ENCODE assay signal across 9 cellular contexts in genomic region chr9:121637441-121638222, GRCh38. TPM values are rescaled to one million over a fixed set of nuclear protein-coding genes. Genes with fewer than 3 reads are reported as not detected.
DNase-seq lines count a peak whose midpoint lies in the region; ATAC-seq and TF ChIP-seq lines count a peak whose summit lies in the region.
"Had no signal": no experiment of that assay in that cellular context is flagged by ENCODE, and none has a peak within 500 bp of the region (broad histone marks: within the 10 kb centered on the region; RNA-seq: fewer than 3 reads in every experiment).

No MANE protein-coding gene starts in this region.

- intact Hi-C loops in psoas muscle (cut with DNase I): loop anchor here (5.0 to 10.0 kb wide), 3 partner anchors 45 to 355 kb away; no protein-coding TSS in a partner anchor

- H3K9me3 ChIP-seq in fibroblast of lung (ENCODE audit: control insufficient read depth, insufficient read depth, low read depth, low read length) (no peaks in the 10 kb centered on the region), psoas muscle (no peaks in the 10 kb centered on the region)

- no peak overlapping the region for H2AFZ ChIP-seq in fibroblast of lung (ENCODE audit: low read length)

- ATAC-seq in psoas muscle: peak; percentile 42 to 62 (median 47)
- no peak for ATAC-seq in HG03108 (IDR thresholded peaks at IDR 0.05; ENCODE audit: unreplicated experiment)
- no peak for ATAC-seq in activated CD4-positive, CD25-positive, alpha-beta regulatory T cell treated with anti-CD3 and anti-CD28 coated beads, Interleukin-2, amount 50 U/mL, for 24 hours
- ATAC-seq in HG03439 (IDR thresholded peaks at IDR 0.05; ENCODE audit: unreplicated experiment): no peak

- TF ChIP-seq CTCF in fibroblast of lung (conservative IDR thresholded peaks at IDR 0.05 in 1 of 2, IDR thresholded peaks at IDR 0.05 in 1 of 2; ENCODE audit: low read depth in 1 of 2, low read length in 2 of 2) (no peak), psoas muscle (IDR thresholded peaks at IDR 0.05) (no peak)

- peaks cover 3% of the 10 kb centered on the region for H3K27me3 ChIP-seq in fibroblast of lung (ENCODE audit: control insufficient read depth, insufficient read depth, low read length)
- no peaks in the 10 kb centered on the region for H3K27me3 ChIP-seq in psoas muscle (ENCODE audit: insufficient read depth in 3 of 3, low read length in 2 of 3)

- H3K4me3 ChIP-seq in fibroblast of lung (replicated peaks in 1 of 4; ENCODE audit: control extremely low read depth in 1 of 4, insufficient read depth in 1 of 4, low read depth in 3 of 4, low read length in 4 of 4) (no peak overlapping the region), psoas muscle (no peak overlapping the region)

- H4K20me1 ChIP-seq in fibroblast of lung (ENCODE audit: control insufficient read depth, extremely low read depth, insufficient read depth, low read length): no peaks in the 10 kb centered on the region

- H3K9ac ChIP-seq in fibroblast of lung (ENCODE audit: insufficient read depth, low read length): no peak overlapping the region

- H3K4me1 ChIP-seq in fibroblast of lung (ENCODE audit: control insufficient read depth, extremely low read depth, insufficient read depth, low read length) (peaks cover 12% of the 10 kb centered on the region), psoas muscle (peaks cover 70% of the 10 kb centered on the region)

- no peak overlapping the region for H3K27ac ChIP-seq in fibroblast of lung (ENCODE audit: insufficient read depth, low read length)
- peak overlapping the region; percentile 46 for H3K27ac ChIP-seq in psoas muscle

- no peaks in the 10 kb centered on the region for H3K79me2 ChIP-seq in fibroblast of lung (ENCODE audit: control insufficient read depth, insufficient read depth, low read length)

- 32 to 38% (median 37%) methylated on average over 12 of the region's 12 CpGs for WGBS in psoas muscle, 3 donors

- no peaks in the 10 kb centered on the region for H3K36me3 ChIP-seq in fibroblast of lung (ENCODE audit: control insufficient read depth, insufficient read depth, low read length)
- no peaks in the 10 kb centered on the region for H3K36me3 ChIP-seq in psoas muscle (ENCODE audit: insufficient read depth in 1 of 2, low read depth in 1 of 2)

- no peak overlapping the region for H3K4me2 ChIP-seq in fibroblast of lung (ENCODE audit: extremely low read depth, insufficient read depth, low read length)

- DNase-seq in EH (ENCODE audit: low read depth) (peak; percentile 56), NCI-H69 (lab: John Stamatoyannopoulos, UW) (peak; percentile 90), fibroblast of lung (ENCODE audit: low read depth in 2 of 2) (peak; percentile 28 to 61), psoas muscle (peak in 1 of 2 donors; percentile 75), NOMO-1 treated with DMSO at 0.1 percent for 48 hours (lab: John Stamatoyannopoulos, UW; ENCODE audit: unreplicated experiment) (no peak)
- DNase-seq: stimulated activated naive CD4-positive, alpha-beta T cell treated with Interleukin-2 at 50 U/mL for 16 hours had no signal

RNA-seq across cellular contexts. Expression of gene DAB2IP, which starts 13.8 kb away (rescaled TPM):
- total RNA-seq in fibroblast of lung: 5.6 and 16.5 TPM in 2 replicates
- polyA plus RNA-seq in fibroblast of lung: 13.4 and 14.6 TPM in 2 replicates
- polyA plus RNA-seq in fibroblast of lung (2012): 16.8 and 21.4 TPM in 2 replicates
- 52.2 and 67.8 TPM in 2 replicates for polyA minus RNA-seq in fibroblast of lung (ENCODE audit: low replicate concordance)
- total RNA-seq in psoas muscle: 10 to 100 TPM; 33.4 to 66.2 (median 50.7) TPM
- polyA plus RNA-seq in psoas muscle: 10 to 100 TPM; 14.1 to 18.7 (median 14.4) TPM

Comparison
In these comparisons a context has a peak if more than half of its experiments do, and no peak if none do; other contexts are left out.
1. ATAC-seq: peak in psoas muscle (4 of 4); none in HG03108 (single experiment), activated CD4-positive, CD25-positive, alpha-beta regulatory T cell treated with anti-CD3 and anti-CD28 coated beads, Interleukin-2, amount 50 U/mL, for 24 hours (0 of 2) and HG03439 (single experiment).